In genomic region chr3:128804017-128804816, GRCh38 we compare ENCODE assay signal across 8 cellular contexts.
DNase-seq lines count a peak whose midpoint lies in the region; ATAC-seq, FAIRE-seq and TF ChIP-seq lines count a peak whose summit lies in the region.

No MANE protein-coding gene starts in this region.

- TF ChIP-seq POLR2A in uterus (IDR thresholded peaks at IDR 0.05), result no peak

- DNase-seq in GM19238 (ENCODE audit: insufficient read length, low spot score) (peak; percentile 67), T-cell (peak; percentile 15 to 79 (median 60)), choroid plexus epithelial cell (ENCODE audit: low read depth) (peak; percentile 61), naive B cell (peak; percentile 70), uterus (no peak), NCI-H1694 treated with DMSO at 0.1 percent for 48 hours (lab: John Stamatoyannopoulos, UW) (no peak)

- no peaks in the 10 kb centered on the region for H3K27me3 Mint-ChIP-seq in T-cell
- H3K27me3 Mint-ChIP-seq in naive B cell, result no peaks in the 10 kb centered on the region

- H3K36me3 ChIP-seq in uterus, result no peaks in the 10 kb centered on the region

- no peak for TF ChIP-seq CTCF in choroid plexus epithelial cell (conservative IDR thresholded peaks at IDR 0.05; ENCODE audit: low read depth, low read length)
- peak in 1 of 4 experiments; percentile 5 for TF ChIP-seq CTCF in uterus (IDR thresholded peaks at IDR 0.05)

- H3K9me3 Mint-ChIP-seq in T-cell, result no peaks in the 10 kb centered on the region
- H3K9me3 Mint-ChIP-seq in naive B cell, result no peaks in the 10 kb centered on the region

- peaks cover 0 to 5% of the 10 kb centered on the region in 2 donors for H3K4me1 ChIP-seq in uterus

- POLR2A ChIA-PET in T-cell (lab: Charles Lee), result interaction anchor here (0.5 to 1.6 kb wide), 8 partner anchors 9 to 316 kb away, joined by 3 to 7 read pairs (median 4); partner anchors contain the start of gene RPN1 (in 1 of the 2)

- ATAC-seq in HG03175 (IDR thresholded peaks at IDR 0.05; ENCODE audit: unreplicated experiment) (peak; percentile 89), T-cell (replicated peaks in 1 of 4) (peak; percentile 90 to 95 (median 94)), naive B cell (ENCODE audit: low read depth in 2 of 2) (peak; percentile 91 to 95)

- peaks cover 79 to 82% (median 80%) of the 10 kb centered on the region in 3 donors for H3K4me1 Mint-ChIP-seq in T-cell
- H3K4me1 Mint-ChIP-seq in naive B cell, result peaks cover 30 to 53% (median 45%) of the 10 kb centered on the region in 3 donors

- H3K4me3 ChIP-seq in choroid plexus epithelial cell (ENCODE audit: low read depth, low read length), result no peak overlapping the region
- H3K4me3 ChIP-seq in uterus, result no peak overlapping the region

- H3K27ac Mint-ChIP-seq in T-cell (peak overlapping the region; percentile 90 to 94), naive B cell (peak overlapping the region; percentile 93 to 96 (median 96))

- H3K36me3 Mint-ChIP-seq in T-cell, result peaks cover 50% of the 10 kb centered on the region
- H3K36me3 Mint-ChIP-seq in naive B cell, result peaks cover 11 to 26% of the 10 kb centered on the region in 2 donors

- no peaks in the 10 kb centered on the region for H3K27me3 ChIP-seq in uterus

- intact Hi-C loops in uterus (cut with DNase I; ENCODE audit: low total_unique reads), result no loop called here

- CTCF ChIA-PET in T-cell (lab: Charles Lee), result interaction anchor here in 1 of 2 donors (0.6 to 2.4 kb wide), 13 partner anchors 9 to 187 kb away, joined by 3 to 36 read pairs (median 3); partner anchors contain the start of gene ACAD9

- no peaks in the 10 kb centered on the region for H3K9me3 ChIP-seq in uterus

- peak; percentile 56 for FAIRE-seq in A204.1 (lab: Jason Lieb, UNC)

- H3K27ac ChIP-seq in uterus, result peak overlapping the region; percentile 25 to 73

- H3K4me3 Mint-ChIP-seq in T-cell (peak overlapping the region; percentile 71 to 75 (median 72)), naive B cell (peak overlapping the region; percentile 46 to 90 (median 82))

Comparison
In these comparisons a context has a peak if more than half of its experiments do, and no peak if none do; other contexts are left out.
1. DNase-seq: peak in GM19238 (single experiment), T-cell (34 of 34), choroid plexus epithelial cell (single experiment) and naive B cell (single experiment); none in uterus (0 of 2) and NCI-H1694 treated with DMSO at 0.1 percent for 48 hours (single experiment).
2. Peak in every context shown above with its lines, with median percentiles within 50 percentile points of each other: ATAC-seq.